In genomic region chr4:17614416-17615299, GRCh38 we compare ENCODE assay signal across 8 cellular contexts. TPM values are rescaled to one million over a fixed set of nuclear protein-coding genes. Genes with fewer than 3 reads are reported as not detected.
A peak's percentile ranks its signal among the peaks of the same experiment; 100 is the strongest.
DNase-seq lines count a peak whose midpoint lies in the region; ATAC-seq, FAIRE-seq and TF ChIP-seq lines count a peak whose summit lies in the region.

A gene with protein sequence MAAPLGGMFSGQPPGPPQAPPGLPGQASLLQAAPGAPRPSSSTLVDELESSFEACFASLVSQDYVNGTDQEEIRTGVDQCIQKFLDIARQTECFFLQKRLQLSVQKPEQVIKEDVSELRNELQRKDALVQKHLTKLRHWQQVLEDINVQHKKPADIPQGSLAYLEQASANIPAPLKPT (plus strand): TSS chr4:17614641. CDS start chr4:17614655, 14 bp downstream.

- POLR2A ChIA-PET in H1 (lab: Charles Lee; ENCODE audit: partially characterized antibody): interaction anchor here (0.7 to 2.5 kb wide), 18 partner anchors 9 to 197 kb away, joined by 3 to 14 read pairs (median 4); partner anchors contain the start of genes DCAF16, FAM184B, LAP3 and QDPR

- peaks cover 0 to 4% (median 0%) of the 10 kb centered on the region in 4 experiments; a peak in 1 of 7 replicates for H3K4me1 ChIP-seq in H1 (replicated peaks in 1 of 4; ENCODE audit: control insufficient read depth in 3 of 4, insufficient read depth in 4 of 4, low read length in 3 of 4)
- peaks cover 18% of the 10 kb centered on the region for H3K4me1 ChIP-seq in mesenchymal stem cell (ENCODE audit: control insufficient read depth, insufficient read depth, low read depth, low read length)

- DNase-seq in COLO668 (lab: John Stamatoyannopoulos, UW; ENCODE audit: unreplicated experiment) (peak; percentile 95), HS-5 (ENCODE audit: low read depth) (peak; percentile 85), NOMO-1 treated with DMSO at 0.1 percent for 48 hours (lab: John Stamatoyannopoulos, UW; ENCODE audit: unreplicated experiment) (peak; percentile 87), H1 (ENCODE audit: low read depth in 1 of 2, low spot score in 2 of 2) (peak; percentile 83 to 93), mesenchymal stem cell (peak; percentile 96)
- peak; percentile 92 to 94 for DNase-seq in activated CD8-positive, alpha-beta memory T cell treated with anti-CD3 and anti-CD28 coated beads for 4 hours (ENCODE audit: low read depth in 2 of 2)
- peak; percentile 89 for DNase-seq in stimulated activated CD8-positive, alpha-beta memory T cell treated with anti-CD3 and anti-CD28 coated beads, Interleukin-12 subunit alpha, Interleukin-12 subunit beta, amount 100 ng/mL, for 4 hours (ENCODE audit: low read depth)

- H4K91ac ChIP-seq in H1 (replicated peaks; ENCODE audit: insufficient read length, low read length) (peak within 1 kb of the TSS; percentile 44), mesenchymal stem cell (ENCODE audit: low read length) (no peak within 1 kb of the TSS)

- H2AFZ ChIP-seq in H1 (ENCODE audit: low read length): peak within 1 kb of the TSS; percentile 94
- peak within 1 kb of the TSS; percentile 63 for H2AFZ ChIP-seq in mesenchymal stem cell (ENCODE audit: low read depth, low read length)

- TF ChIP-seq RAD21 in H1 (IDR thresholded peaks at IDR 0.05 in 1 of 2, conservative IDR thresholded peaks at IDR 0.05 in 1 of 2; ENCODE audit: low read depth in 2 of 2, low read length in 2 of 2): no peak; a peak in 1 of 4 replicates

- no peak for TF ChIP-seq CTCF in H1 (IDR thresholded peaks at IDR 0.05; ENCODE audit: control extremely low read depth in 1 of 3, insufficient read depth in 1 of 3, low read depth in 1 of 3, low read length in 3 of 3)

- H3K23me2 ChIP-seq in H1 (ENCODE audit: low read depth, low read length): peaks cover 7% of the 10 kb centered on the region; the same call in 1 of the 2 replicates

- peak; percentile 87 for FAIRE-seq in H1 (lab: Jason Lieb, UNC)

- TF ChIP-seq POLR2A in H1 (IDR thresholded peaks at IDR 0.05; ENCODE audit: control extremely low read depth in 1 of 2, low read depth in 2 of 2, low read length in 2 of 2): peak; percentile 89 to 90

- H4K20me1 ChIP-seq in H1 (replicated peaks in 1 of 2; ENCODE audit: control insufficient read depth in 1 of 2, insufficient read depth in 2 of 2, low read length in 2 of 2): peaks cover 4 to 20% of the 10 kb centered on the region in 2 experiments

- H2AK5ac ChIP-seq in H1 (ENCODE audit: low read depth, low read length) (peak within 1 kb of the TSS; percentile 48; the same call in 1 of the 2 replicates), mesenchymal stem cell (ENCODE audit: low read length, severe bottlenecking) (peak within 1 kb of the TSS; percentile 49)

- peak within 1 kb of the TSS; percentile 86 for H3K56ac ChIP-seq in H1 (replicated peaks; ENCODE audit: insufficient read length, low read depth, low read length)

- peak within 1 kb of the TSS; percentile 93 for H3K4ac ChIP-seq in H1 (replicated peaks; ENCODE audit: insufficient read length, low read depth, low read length)
- H3K4ac ChIP-seq in mesenchymal stem cell (ENCODE audit: low read depth in 1 of 2, low read length in 2 of 2): peak within 1 kb of the TSS; percentile 79 to 98

- peak; percentile 91 for ATAC-seq in GM19468 (IDR thresholded peaks at IDR 0.05; ENCODE audit: extremely low read depth, unreplicated experiment)

- H4K8ac ChIP-seq in H1 (ENCODE audit: extremely low read depth, insufficient read depth, low read length) (peak within 1 kb of the TSS; percentile 99), mesenchymal stem cell (ENCODE audit: low read length) (peak within 1 kb of the TSS; percentile 89)

- 3% methylated on average over 45 of the region's 46 CpGs; no CpG with 5 or more reads in 1 of the 2 experiments for WGBS in H1 (ENCODE audit: extremely low coverage in 1 of 2, insufficient coverage in 1 of 2, insufficient read length in 1 of 2, insufficient replicate concordance in 2 of 2, low coverage in 1 of 2, low lambda C conversion rate in 2 of 2, missing lambda C conversion rate in 1 of 2), 2 experiments
- WGBS in mesenchymal stem cell: under 1% methylated on average over 45 of the region's 46 CpGs

- H3K27me3 ChIP-seq in H1 (replicated peaks in 1 of 4; ENCODE audit: control insufficient read depth in 3 of 4, extremely low read depth in 1 of 4, insufficient read depth in 3 of 4, low read length in 3 of 4): no peaks in the 10 kb centered on the region
- no peaks in the 10 kb centered on the region for H3K27me3 ChIP-seq in mesenchymal stem cell (ENCODE audit: control insufficient read depth in 1 of 2, insufficient read depth in 1 of 2, low read length in 2 of 2)

- no peak within 1 kb of the TSS for H3K14ac ChIP-seq in H1 (ENCODE audit: insufficient read length)
- peak within 1 kb of the TSS in 1 of 2 experiments; percentile 59 for H3K14ac ChIP-seq in mesenchymal stem cell (ENCODE audit: low read length in 2 of 2)

- H3K18ac ChIP-seq in H1 (ENCODE audit: extremely low read depth, low read length): peak within 1 kb of the TSS; percentile 13; the same call in 1 of the 2 replicates
- peak within 1 kb of the TSS; percentile 87 to 96 for H3K18ac ChIP-seq in mesenchymal stem cell (ENCODE audit: low read depth in 1 of 2, low read length in 2 of 2)

- H3K9ac ChIP-seq in H1 (replicated peaks in 1 of 4; ENCODE audit: extremely low read depth in 1 of 4, low read depth in 3 of 4, low read length in 3 of 4): peak within 1 kb of the TSS; percentile 90 to 100 (median 96)
- H3K9ac ChIP-seq in mesenchymal stem cell (ENCODE audit: low read length): peak within 1 kb of the TSS; percentile 98

- H3K4me3 ChIP-seq in H1 (ENCODE audit: extremely low read depth in 1 of 4, insufficient read depth in 2 of 4, low read depth in 3 of 4, low read length in 4 of 4) (peak within 1 kb of the TSS; percentile 81 to 100 (median 100)), mesenchymal stem cell (ENCODE audit: insufficient read depth in 1 of 2, low read depth in 1 of 2, low read length in 2 of 2) (peak within 1 kb of the TSS; percentile 77 to 88)

- peak within 1 kb of the TSS; percentile 88 for H2BK5ac ChIP-seq in H1 (ENCODE audit: low read depth, low read length)
- peak within 1 kb of the TSS; percentile 90 for H2BK5ac ChIP-seq in mesenchymal stem cell (ENCODE audit: low read depth, low read length, poor library complexity, severe bottlenecking)

- H4K5ac ChIP-seq in H1 (ENCODE audit: insufficient read length, low read depth, low read length): peak within 1 kb of the TSS; percentile 70

- H3K4me2 ChIP-seq in H1 (ENCODE audit: insufficient read depth in 1 of 2, low read depth in 2 of 2, low read length in 2 of 2) (peak within 1 kb of the TSS; percentile 79 to 81), mesenchymal stem cell (ENCODE audit: low read length, poor library complexity, severe bottlenecking) (peak within 1 kb of the TSS; percentile 98)

- H3K79me1 ChIP-seq in H1 (ENCODE audit: low read depth, low read length) (peaks cover 20% of the 10 kb centered on the region), mesenchymal stem cell (replicated peaks; ENCODE audit: low read length, poor library complexity, severe bottlenecking) (no peaks in the 10 kb centered on the region)

- H3K23ac ChIP-seq in H1 (ENCODE audit: insufficient read length) (no peak within 1 kb of the TSS), mesenchymal stem cell (ENCODE audit: low read length in 2 of 2) (no peak within 1 kb of the TSS)

- H2BK20ac ChIP-seq in H1 (ENCODE audit: low read length): no peak within 1 kb of the TSS

- H3K79me2 ChIP-seq in H1 (ENCODE audit: control insufficient read depth in 1 of 2, insufficient read depth in 2 of 2, low read length in 2 of 2): peaks cover 34 to 51% of the 10 kb centered on the region in 2 experiments

- H3K27ac ChIP-seq in H1 (ENCODE audit: low read depth, low read length): peak within 1 kb of the TSS; percentile 95
- H3K27ac ChIP-seq in mesenchymal stem cell (ENCODE audit: low read length, poor library complexity, severe bottlenecking): peak within 1 kb of the TSS; percentile 94

- H2BK12ac ChIP-seq in H1 (ENCODE audit: low read depth, low read length) (peak within 1 kb of the TSS; percentile 63; the same call in 1 of the 2 replicates), mesenchymal stem cell (ENCODE audit: low read length in 2 of 2) (no peak within 1 kb of the TSS)

- no peak within 1 kb of the TSS for H2BK15ac ChIP-seq in H1 (ENCODE audit: low read length)
- H2BK15ac ChIP-seq in mesenchymal stem cell (ENCODE audit: low read depth, poor library complexity, severe bottlenecking): peak within 1 kb of the TSS; percentile 97

- no peaks in the 10 kb centered on the region for H3K9me3 ChIP-seq in H1 (ENCODE audit: insufficient read depth in 2 of 2, low read depth in 1 of 2, low read length in 1 of 2)
- H3K9me3 ChIP-seq in mesenchymal stem cell (ENCODE audit: control insufficient read depth, low read length): no peaks in the 10 kb centered on the region

- H3K36me3 ChIP-seq in H1 (ENCODE audit: control insufficient read depth in 2 of 4, insufficient read depth in 4 of 4, low read length in 3 of 4): peaks cover 4 to 22% (median 16%) of the 10 kb centered on the region in 4 experiments
- peaks cover 9 to 27% of the 10 kb centered on the region in 2 experiments for H3K36me3 ChIP-seq in mesenchymal stem cell (ENCODE audit: control insufficient read depth in 1 of 2, insufficient read depth in 2 of 2, low read depth in 1 of 2, low read length in 2 of 2)

- TF ChIP-seq EP300 in H1 (IDR thresholded peaks at IDR 0.05; ENCODE audit: borderline replicate concordance in 1 of 2, low read depth in 2 of 2, low read length in 2 of 2): no peak

- CTCF ChIA-PET in H1 (lab: Charles Lee; ENCODE audit: partially characterized antibody): interaction anchor here (0.6 to 2.6 kb wide), 4 partner anchors 9 to 69 kb away, joined by 3 to 16 read pairs (median 4); no protein-coding TSS in a partner anchor

- H2BK120ac ChIP-seq in H1 (replicated peaks; ENCODE audit: low read depth, low read length): no peak within 1 kb of the TSS
- H2BK120ac ChIP-seq in mesenchymal stem cell (ENCODE audit: low read depth, low read length): no peak within 1 kb of the TSS

TF ChIP-seq in H1, 55 proteins besides CTCF, POLR2A, EP300 and RAD21 (continues in another document):
- peak; percentile 93; the same call in 1 of the 2 replicates for TF ChIP-seq SP4 (IDR thresholded peaks at IDR 0.05; ENCODE audit: low read length)
- TF ChIP-seq SIRT6 (IDR thresholded peaks at IDR 0.05; ENCODE audit: low read length): no peak

RNA-seq across cellular contexts. Expression of the gene that starts here (rescaled TPM):
- total RNA-seq in H1 (2021; fragmentation: NEBNext Ultra II Directional; extraction: Animal tissue kit (Norgen Biotek cat#: 25700)): 87.1 and 101 TPM in 2 replicates
- 21.8 and 24.0 TPM in 2 replicates for polyA plus RNA-seq in H1 (2011; rRNA removed)
- 22.4 TPM for polyA plus RNA-seq in H1 (2011; cell fraction: cytosol; rRNA removed)
- 48.4 TPM for polyA plus RNA-seq in H1 (2011; cell fraction: nucleus; rRNA removed)
- polyA plus RNA-seq in H1 (2012, experiment 1 of 2): 59.6 to 119 TPM (median 90.3 TPM) in 4 replicates
- polyA plus RNA-seq in H1 (2012, experiment 2 of 2): 7.7 TPM
- 22.3 TPM for polyA plus RNA-seq in H1 (2013, experiment 1 of 2)
- 22.8 TPM for polyA plus RNA-seq in H1 (2013, experiment 2 of 2)
- 28.5 and 30.8 TPM in 2 replicates for polyA minus RNA-seq in H1 (2011; rRNA and poly(A)+ RNA removed)
- polyA minus RNA-seq in H1 (2011; cell fraction: cytosol; rRNA and poly(A)+ RNA removed): 105 TPM
- 58.2 TPM for polyA minus RNA-seq in H1 (2011; cell fraction: nucleus; rRNA and poly(A)+ RNA removed)
- 15.8 TPM for polyA plus RNA-seq in mesenchymal stem cell (2013, experiment 1 of 2)
- 15.4 TPM for polyA plus RNA-seq in mesenchymal stem cell (2013, experiment 2 of 2)

Comparison
In these comparisons a context has a peak if more than half of its experiments do, and no peak if none do; other contexts are left out.
1. Peak in every context shown above with its lines: DNase-seq, ATAC-seq, H3K4me3 ChIP-seq and H3K27ac ChIP-seq.